ENCODE assay signal across 7 cellular contexts in the genomic region with DNA sequence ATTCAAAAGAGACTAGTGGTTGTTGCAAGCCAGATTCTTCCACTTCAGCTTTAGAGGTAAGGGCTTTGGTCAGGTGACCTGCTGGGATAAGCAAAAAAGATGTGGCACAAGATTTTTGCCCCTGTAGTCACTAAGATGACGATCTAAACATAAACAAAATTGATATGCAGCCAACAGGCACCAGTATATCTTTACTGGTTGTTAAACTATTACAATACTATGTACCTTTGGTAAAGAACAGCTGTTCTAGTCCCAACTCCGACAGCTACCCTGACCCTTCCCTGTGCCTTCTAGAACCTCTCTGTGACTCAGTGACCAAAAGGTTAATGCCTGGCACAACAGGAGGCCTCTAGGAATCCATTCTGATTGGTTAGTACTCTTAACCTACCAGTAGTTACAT.
"Had no signal": no experiment of that assay in that cellular context is flagged by ENCODE, and none has a peak within 500 bp of the region (broad histone marks: within the 10 kb centered on the region; RNA-seq: fewer than 3 reads in every experiment).

No MANE protein-coding gene starts in this region.

- H3K9me3 Mint-ChIP-seq: GM23338, H9, HFFc6, IgD-negative memory B cell had no signal

- H2AFZ ChIP-seq: GM23338 had no signal

- H3K4me3 Mint-ChIP-seq: GM23338, H9, HFFc6, IgD-negative memory B cell had no signal

- H3K27ac Mint-ChIP-seq: GM23338, H9, HFFc6, IgD-negative memory B cell had no signal

- DNase-seq: H9, HFFc6, KBM-7 had no signal

- H3K27ac ChIP-seq: HL-60 had no signal

- H3K36me3 Mint-ChIP-seq: IgD-negative memory B cell had no signal

- H3K4me1 Mint-ChIP-seq: H9, IgD-negative memory B cell had no signal

- ATAC-seq: GM23338, HCT116 had no signal

- H3K4me3 ChIP-seq: GM23338 had no signal

- H3K4me2 ChIP-seq: GM23338 had no signal
